Comparison of ENCODE assay signal across 33 cellular contexts in the genomic region with DNA sequence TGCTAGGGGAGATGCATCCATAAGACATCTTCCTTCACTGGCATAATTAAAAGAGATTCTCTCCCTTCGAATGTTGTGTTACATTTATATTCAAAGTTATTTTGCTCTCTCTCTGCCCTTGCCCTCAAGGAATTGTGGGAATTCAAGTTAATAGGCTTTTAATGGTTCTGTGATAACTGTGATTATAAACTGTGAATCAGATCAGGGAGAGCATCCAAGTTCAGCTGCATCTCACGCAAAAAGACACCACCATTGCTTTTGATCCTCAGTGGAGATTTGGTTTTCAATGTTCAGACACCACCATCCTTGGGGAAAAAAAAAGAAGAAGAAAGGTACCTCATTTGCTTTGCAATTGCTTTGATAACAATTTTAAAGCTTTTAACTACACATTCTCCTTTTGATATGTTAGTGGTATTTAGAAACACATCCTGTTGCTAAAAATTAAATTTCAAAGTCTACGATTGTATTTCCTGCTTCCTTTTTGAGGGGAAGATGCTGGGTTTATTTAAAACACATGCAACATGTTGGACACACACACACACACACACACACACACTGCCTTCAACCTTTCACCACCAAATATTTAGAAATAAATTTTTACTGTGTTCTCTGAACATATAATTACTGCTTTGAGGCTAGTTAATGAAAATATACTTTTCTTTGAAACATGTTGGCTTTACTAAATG. TPM values are rescaled to one million over a fixed set of nuclear protein-coding genes. Genes with fewer than 3 reads are reported as not detected.
A peak's percentile ranks its signal among the peaks of the same experiment; 100 is the strongest.
DNase-seq lines count a peak whose midpoint lies in the region; TF ChIP-seq lines count a peak whose summit lies in the region.
"Had no signal": no experiment of that assay in that cellular context is flagged by ENCODE, and none has a peak within 500 bp of the region (broad histone marks: within the 10 kb centered on the region; RNA-seq: fewer than 3 reads in every experiment).

No MANE protein-coding gene starts in this region.

- CTCF ChIA-PET in OCI-LY7 (lab: Charles Lee; ENCODE audit: unreplicated experiment) = no interaction called here

- no peaks in the 10 kb centered on the region for H3F3A ChIP-seq in DOHH2 (ENCODE audit: control insufficient read depth, insufficient read depth)

- POLR2A ChIA-PET in OCI-LY7 (lab: Charles Lee) = interaction anchor here (0.8 kb wide), 1 partner anchor 27 kb away, joined by 3 read pairs; a partner anchor contains a TSS

- no peak overlapping the region for H3K4me3 ChIP-seq in AG09309 (ENCODE audit: control insufficient read depth, low read depth, low read length)
- H3K4me3 ChIP-seq in DOHH2 (ENCODE audit: low read length) = 0 out of 2 replicates have a peak overlapping the region, but pooled peaks have one; percentile 18
- H3K4me3 ChIP-seq in OCI-LY7 (ENCODE audit: low read depth, low read length, poor library complexity, severe bottlenecking) = peak overlapping the region; percentile 9
- peak overlapping the region in 1 of 2 donors; percentile 13 for H3K4me3 ChIP-seq in foreskin fibroblast (ENCODE audit: low read depth in 1 of 2, low read length in 2 of 2)
- H3K4me3 ChIP-seq: colonic mucosa, gastroesophageal sphincter, HAP-1, K562, left lung, SJSA1, tibial nerve had no signal

- H3K27me3 ChIP-seq in DOHH2 (ENCODE audit: control insufficient read depth, low read length) = peaks cover 3% of the 10 kb centered on the region; the same call in 1 of the 2 replicates
- H3K27me3 ChIP-seq: colonic mucosa, left lung had no signal

- H3K79me2 ChIP-seq in DOHH2 (ENCODE audit: control insufficient read depth, low read length) = no peaks in the 10 kb centered on the region
- no peaks in the 10 kb centered on the region for H3K79me2 ChIP-seq in OCI-LY7 (ENCODE audit: insufficient read depth, low read depth, low read length)

- H3K4me1 ChIP-seq in DOHH2 (ENCODE audit: control insufficient read depth, low read length) (peaks cover 13% of the 10 kb centered on the region), OCI-LY7 (ENCODE audit: insufficient read depth, low read length, poor library complexity, severe bottlenecking) (peaks cover 14% of the 10 kb centered on the region)
- H3K4me1 ChIP-seq: colonic mucosa, gastroesophageal sphincter, left lung, SJSA1 had no signal

- no peaks in the 10 kb centered on the region for H3K4me1 Mint-ChIP-seq in activated T-helper 1 cell treated with anti-CD3 and anti-CD28 coated beads, Interleukin-12 subunit alpha, Interleukin-12 subunit beta, Interleukin-2, Interleukin-4 antibody, amounts not matched to agents 30 ng/mL and 10 ng/mL and 1 ng/mL, durations not matched to agents 14 hours and 24 hours and 36 hours (ENCODE audit: low read depth)
- H3K4me1 Mint-ChIP-seq: activated T-helper 17 cell treated with anti-CD3 and anti-CD28 coated beads, Interleukin-2, amount 50 U/mL, for 72 hours had no signal

- peaks cover 2% of the 10 kb centered on the region for H3K27me3 Mint-ChIP-seq in activated T-helper 1 cell treated with anti-CD3 and anti-CD28 coated beads, Interleukin-12 subunit alpha, Interleukin-12 subunit beta, Interleukin-2, Interleukin-4 antibody, amounts not matched to agents 30 ng/mL and 10 ng/mL and 1 ng/mL, durations not matched to agents 14 hours and 24 hours and 36 hours (ENCODE audit: insufficient read depth)

- no peak overlapping the region for H3K27ac Mint-ChIP-seq in activated T-helper 1 cell treated with anti-CD3 and anti-CD28 coated beads, Interleukin-12 subunit alpha, Interleukin-12 subunit beta, Interleukin-2, Interleukin-4 antibody, amounts not matched to agents 30 ng/mL and 10 ng/mL and 1 ng/mL, durations not matched to agents 14 hours and 24 hours and 36 hours
- H3K27ac Mint-ChIP-seq: activated T-helper 17 cell treated with anti-CD3 and anti-CD28 coated beads, Interleukin-2, amount 50 U/mL, for 72 hours; CD4-positive, alpha-beta memory T cell; mesothelial cell of epicardium; naive thymus-derived CD8-positive, alpha-beta T cell had no signal

- DNase-seq in AG09309 (ENCODE audit: low read depth) (peak; percentile 57), OCI-LY7 (ENCODE audit: low spot score) (peak; percentile 22), foreskin fibroblast (peak; percentile 38 to 71), posterior vena cava (ENCODE audit: low spot score) (no peak), NCI-H2171 (lab: John Stamatoyannopoulos, UW) (no peak)
- no peak for DNase-seq in activated T-helper 1 cell treated with anti-CD3 and anti-CD28 coated beads, Interleukin-12 subunit alpha, Interleukin-12 subunit beta, Interleukin-2, Interleukin-4 antibody, amounts not matched to agents 30 ng/mL and 10 ng/mL and 1 ng/mL, durations not matched to agents 14 hours and 24 hours and 36 hours (ENCODE audit: low spot score)
- DNase-seq: activated CD4-positive, alpha-beta T cell treated with anti-CD3 and anti-CD28 coated beads, Interleukin-2, amount 50 U/mL, for 4 hours; activated naive CD4-positive, alpha-beta T cell treated with anti-CD3 and anti-CD28 coated beads, Interleukin-2, amount 50 U/mL, for 16 hours; amygdala; CD4-positive, alpha-beta memory T cell; colonic mucosa; effector memory CD4-positive, alpha-beta T cell; erythroblast; hippocampal formation; left lung; naive thymus-derived CD8-positive, alpha-beta T cell; NCI-H1436; NCI-H446 treated with DMSO at 0.1 percent for 48 hours; NCI-H82; retina; RPMI8226; small intestine had no signal

- H3K9me3 Mint-ChIP-seq in activated T-helper 1 cell treated with anti-CD3 and anti-CD28 coated beads, Interleukin-12 subunit alpha, Interleukin-12 subunit beta, Interleukin-2, Interleukin-4 antibody, amounts not matched to agents 30 ng/mL and 10 ng/mL and 1 ng/mL, durations not matched to agents 14 hours and 24 hours and 36 hours = no peaks in the 10 kb centered on the region
- H3K9me3 Mint-ChIP-seq: activated T-helper 17 cell treated with anti-CD3 and anti-CD28 coated beads, Interleukin-2, amount 50 U/mL, for 72 hours; CD4-positive, alpha-beta memory T cell; mesothelial cell of epicardium; naive thymus-derived CD8-positive, alpha-beta T cell had no signal

- no peak overlapping the region for H3K27ac ChIP-seq in DOHH2 (ENCODE audit: low read depth, low read length)
- H3K27ac ChIP-seq in OCI-LY7 (ENCODE audit: low read depth, low read length, poor library complexity, severe bottlenecking) = no peak overlapping the region
- H3K27ac ChIP-seq: colonic mucosa, gastroesophageal sphincter, SJSA1, tibial nerve had no signal

- BruUV-seq in OCI-LY7 (replicated peaks; lab: Mats Ljungman, UMichigan) = no TSS peak

- no peak for TF ChIP-seq CTCF in AG09309 (IDR thresholded peaks at IDR 0.05; ENCODE audit: control insufficient read depth, insufficient read depth, low read depth, low read length, missing control alignments)
- TF ChIP-seq CTCF in DOHH2 (IDR thresholded peaks at IDR 0.05; ENCODE audit: low read depth, low read length, poor library complexity, severe bottlenecking) = no peak
- TF ChIP-seq CTCF in OCI-LY7 (conservative IDR thresholded peaks at IDR 0.05; ENCODE audit: low read length) = no peak
- TF ChIP-seq CTCF in foreskin fibroblast (IDR thresholded peaks at IDR 0.05; ENCODE audit: low read depth, low read length) = no peak

- H3K9me3 ChIP-seq in DOHH2 (ENCODE audit: control insufficient read depth, insufficient read depth, low read length) (no peaks in the 10 kb centered on the region), OCI-LY7 (ENCODE audit: low read length) (no peaks in the 10 kb centered on the region)
- H3K9me3 ChIP-seq: colonic mucosa, gastroesophageal sphincter, HAP-1, left lung, SJSA1, tibial nerve had no signal

- no peaks in the 10 kb centered on the region for H4K20me1 ChIP-seq in DOHH2 (ENCODE audit: control insufficient read depth, insufficient read depth, low read depth, low read length)
- H4K20me1 ChIP-seq in OCI-LY7 (ENCODE audit: insufficient read depth, low read length) = no peaks in the 10 kb centered on the region

- H2AFZ ChIP-seq in OCI-LY7 (ENCODE audit: low read length) = peak overlapping the region; percentile 89

- H3K36me3 Mint-ChIP-seq in activated T-helper 1 cell treated with anti-CD3 and anti-CD28 coated beads, Interleukin-12 subunit alpha, Interleukin-12 subunit beta, Interleukin-2, Interleukin-4 antibody, amounts not matched to agents 30 ng/mL and 10 ng/mL and 1 ng/mL, durations not matched to agents 14 hours and 24 hours and 36 hours (ENCODE audit: low read depth) = no peaks in the 10 kb centered on the region
- H3K36me3 Mint-ChIP-seq: CD4-positive, alpha-beta memory T cell; mesothelial cell of epicardium; naive thymus-derived CD8-positive, alpha-beta T cell had no signal

- H3K36me3 ChIP-seq in DOHH2 (ENCODE audit: control insufficient read depth, low read length) (no peaks in the 10 kb centered on the region), OCI-LY7 (ENCODE audit: insufficient read depth, low read length) (no peaks in the 10 kb centered on the region)
- H3K36me3 ChIP-seq: colonic mucosa, gastroesophageal sphincter, HAP-1, left lung, SJSA1, tibial nerve had no signal

- no peaks in the 10 kb centered on the region for H3K9me2 ChIP-seq in DOHH2 (replicated peaks; ENCODE audit: control insufficient read depth, low read length)
- no peaks in the 10 kb centered on the region for H3K9me2 ChIP-seq in OCI-LY7 (ENCODE audit: insufficient read depth, low read length)

- H3K4me2 ChIP-seq in DOHH2 (ENCODE audit: low read length) (peak overlapping the region; percentile 44), OCI-LY7 (ENCODE audit: low read length) (peak overlapping the region; percentile 46)

- no peak overlapping the region for H3K4me3 Mint-ChIP-seq in activated T-helper 1 cell treated with anti-CD3 and anti-CD28 coated beads, Interleukin-12 subunit alpha, Interleukin-12 subunit beta, Interleukin-2, Interleukin-4 antibody, amounts not matched to agents 30 ng/mL and 10 ng/mL and 1 ng/mL, durations not matched to agents 14 hours and 24 hours and 36 hours
- H3K4me3 Mint-ChIP-seq: activated T-helper 17 cell treated with anti-CD3 and anti-CD28 coated beads, Interleukin-2, amount 50 U/mL, for 72 hours; CD4-positive, alpha-beta memory T cell; mesothelial cell of epicardium; naive thymus-derived CD8-positive, alpha-beta T cell had no signal

- intact Hi-C loops in OCI-LY7 (cut with micrococcal nuclease; ENCODE audit: unreplicated experiment) = no loop called here
- intact Hi-C loops in posterior vena cava (cut with DNase I) = no loop called here
- intact Hi-C loops in activated T-helper 1 cell treated with anti-CD3 and anti-CD28 coated beads, Interleukin-12 subunit alpha, Interleukin-12 subunit beta, Interleukin-2, Interleukin-4 antibody, amounts not matched to agents 30 ng/mL and 10 ng/mL and 1 ng/mL, durations not matched to agents 14 hours and 24 hours and 36 hours (cut with micrococcal nuclease) = no loop called here

RNA-seq across cellular contexts. Expression of a gene that starts 9.4 kb away (rescaled TPM):
- not detected in 2 replicates for total RNA-seq in OCI-LY7 (2014; rRNA removed; shearing (Covaris generic))
- not detected in 2 replicates for total RNA-seq in OCI-LY7 (2022)
- total RNA-seq in posterior vena cava = not detected
- total RNA-seq in activated T-helper 1 cell treated with anti-CD3 and anti-CD28 coated beads, Interleukin-12 subunit alpha, Interleukin-12 subunit beta, Interleukin-2, Interleukin-4 antibody, amounts not matched to agents 30 ng/mL and 10 ng/mL and 1 ng/mL, durations not matched to agents 14 hours and 24 hours and 36 hours = not detected in 2 replicates
- total RNA-seq: activated T-helper 17 cell treated with anti-CD3 and anti-CD28 coated beads, Interleukin-2, amount 50 U/mL, for 72 hours; CD4-positive, alpha-beta memory T cell; colonic mucosa; G401; gastroesophageal sphincter; K562; mesothelial cell of epicardium; naive thymus-derived CD8-positive, alpha-beta T cell; omental fat pad; SJSA1; T-helper 1 cell treated with Interleukin-12 subunit alpha and Interleukin-12 subunit beta and Interleukin-4 antibody, amounts not matched to agents 30 ng/mL and 1 ng/mL, for 36 hours; tibial nerve had no signal

RNA-seq across cellular contexts. Expression of a gene that starts 27.1 kb away (rescaled TPM):
- total RNA-seq in OCI-LY7 (2014; rRNA removed; shearing (Covaris generic)) = 87.5 and 117 TPM in 2 replicates
- total RNA-seq in OCI-LY7 (2022) = 221 and 232 TPM in 2 replicates
- 10 to 100 TPM; 13.5 to 16.8 TPM for total RNA-seq in posterior vena cava
- 43.4 and 43.9 TPM in 2 replicates for total RNA-seq in activated T-helper 1 cell treated with anti-CD3 and anti-CD28 coated beads, Interleukin-12 subunit alpha, Interleukin-12 subunit beta, Interleukin-2, Interleukin-4 antibody, amounts not matched to agents 30 ng/mL and 10 ng/mL and 1 ng/mL, durations not matched to agents 14 hours and 24 hours and 36 hours

Comparison
In these comparisons a context has a peak if more than half of its experiments do, and no peak if none do; other contexts are left out.
1. DNase-seq: peak in AG09309 (single experiment), OCI-LY7 (single experiment) and foreskin fibroblast (2 of 2); none in posterior vena cava (single experiment), NCI-H2171 (single experiment) and activated T-helper 1 cell treated with anti-CD3 and anti-CD28 coated beads, Interleukin-12 subunit alpha, Interleukin-12 subunit beta, Interleukin-2, Interleukin-4 antibody, amounts not matched to agents 30 ng/mL and 10 ng/mL and 1 ng/mL, durations not matched to agents 14 hours and 24 hours and 36 hours (single experiment).